22 cellular contexts compared by ENCODE assay signal in genomic region chr12:112985655-112986290, GRCh38. TPM values are rescaled to one million over a fixed set of nuclear protein-coding genes. Genes with fewer than 3 reads are reported as not detected.
DNase-seq lines count a peak whose midpoint lies in the region; ATAC-seq and FAIRE-seq lines count a peak whose summit lies in the region.
"Had no signal": no experiment of that assay in that cellular context is flagged by ENCODE, and none has a peak within 500 bp of the region (broad histone marks: within the 10 kb centered on the region; RNA-seq: fewer than 3 reads in every experiment).

No MANE protein-coding gene starts in this region.

- peaks cover 2% of the 10 kb centered on the region for H3K4me1 ChIP-seq in mesendoderm (ENCODE audit: control insufficient read depth, low read depth, low read length)
- H3K4me1 ChIP-seq: esophagus muscularis mucosa, gastroesophageal sphincter, parathyroid adenoma, testis had no signal

- no peak overlapping the region for H3K27ac ChIP-seq in mesendoderm (ENCODE audit: low read depth, low read length)
- H3K27ac ChIP-seq: BLaER1 treated with 17β-estradiol and CSF1 and Interleukin-3, amounts not matched to agents 10 nM and 100 nM; dorsolateral prefrontal cortex; esophagus muscularis mucosa; gastroesophageal sphincter; parathyroid adenoma; testis had no signal

- H3K23ac ChIP-seq in mesendoderm (ENCODE audit: low read length), result no peak overlapping the region

- FAIRE-seq in GM19239 (lab: Jason Lieb, UNC), result peak; percentile 60
- FAIRE-seq: H1, TTC549 had no signal

- H3K4me1 Mint-ChIP-seq in activated T-helper 2 cell treated with anti-CD3 and anti-CD28 coated beads, Interferon-gamma antibody, Interleukin-2, Interleukin-4, amounts not matched to agents 10 μg/mL and 5 μg/mL and 100 μg/mL, durations not matched to agents 14 hours and 24 hours and 36 hours (ENCODE audit: low read depth), result peaks cover 55% of the 10 kb centered on the region
- H3K4me1 Mint-ChIP-seq: nephron had no signal

- H4K5ac ChIP-seq in mesendoderm (ENCODE audit: low read length), result no peak overlapping the region

- H4K8ac ChIP-seq in mesendoderm (ENCODE audit: low read depth, low read length), result no peak overlapping the region

- no peak overlapping the region for H2BK5ac ChIP-seq in mesendoderm (ENCODE audit: low read length)

- no peak overlapping the region for H3K9ac ChIP-seq in mesendoderm (ENCODE audit: low read length)
- H3K9ac ChIP-seq: BLaER1 treated with 17β-estradiol and CSF1 and Interleukin-3, amounts not matched to agents 10 nM and 100 nM; parathyroid adenoma had no signal

- no peak for ATAC-seq in GM18873 (IDR thresholded peaks at IDR 0.05; ENCODE audit: low FRiP score, unreplicated experiment)
- ATAC-seq: gastroesophageal sphincter, Right ventricle myocardium inferior, sciatic nerve had no signal

- H3K56ac ChIP-seq in mesendoderm (ENCODE audit: low read length), result peak overlapping the region; percentile 5

- no peak overlapping the region for H2BK120ac ChIP-seq in mesendoderm (ENCODE audit: low read depth, low read length)

- H3K4me3 Mint-ChIP-seq in activated T-helper 2 cell treated with anti-CD3 and anti-CD28 coated beads, Interferon-gamma antibody, Interleukin-2, Interleukin-4, amounts not matched to agents 10 μg/mL and 5 μg/mL and 100 μg/mL, durations not matched to agents 14 hours and 24 hours and 36 hours (ENCODE audit: low read depth), result no peak overlapping the region
- H3K4me3 Mint-ChIP-seq: nephron had no signal

- H3K79me2 ChIP-seq in mesendoderm (ENCODE audit: control insufficient read depth, insufficient read depth, low read length), result no peaks in the 10 kb centered on the region
- H3K79me2 ChIP-seq: parathyroid adenoma had no signal

- H3K27me3 ChIP-seq in mesendoderm (ENCODE audit: insufficient read depth, low read length, poor library complexity), result no peaks in the 10 kb centered on the region
- H3K27me3 ChIP-seq: BLaER1 treated with 17β-estradiol and CSF1 and Interleukin-3, amounts not matched to agents 10 nM and 100 nM; esophagus muscularis mucosa; gastroesophageal sphincter; testis had no signal

- no CpG with 5 or more reads among the region's 1 CpG for WGBS in mesendoderm (ENCODE audit: extremely low coverage, insufficient coverage, low lambda C conversion rate)

- no peaks in the 10 kb centered on the region for H3K79me1 ChIP-seq in mesendoderm (ENCODE audit: low read length)

- no peak overlapping the region for H3K4ac ChIP-seq in mesendoderm (ENCODE audit: low read depth, low read length)

- no peaks in the 10 kb centered on the region for H3K27me3 Mint-ChIP-seq in activated T-helper 2 cell treated with anti-CD3 and anti-CD28 coated beads, Interferon-gamma antibody, Interleukin-2, Interleukin-4, amounts not matched to agents 10 μg/mL and 5 μg/mL and 100 μg/mL, durations not matched to agents 14 hours and 24 hours and 36 hours (ENCODE audit: low read depth)

- H3K36me3 ChIP-seq in mesendoderm (ENCODE audit: control insufficient read depth, insufficient read depth, low read length), result no peaks in the 10 kb centered on the region

- H3K4me3 ChIP-seq in mesendoderm (ENCODE audit: low read length), result no peak overlapping the region
- H3K4me3 ChIP-seq: BLaER1 treated with 17β-estradiol and CSF1 and Interleukin-3, amounts not matched to agents 10 nM and 100 nM; dorsolateral prefrontal cortex; esophagus muscularis mucosa; gastroesophageal sphincter; testis had no signal

- peaks cover 44% of the 10 kb centered on the region for H3K9me3 Mint-ChIP-seq in activated T-helper 2 cell treated with anti-CD3 and anti-CD28 coated beads, Interferon-gamma antibody, Interleukin-2, Interleukin-4, amounts not matched to agents 10 μg/mL and 5 μg/mL and 100 μg/mL, durations not matched to agents 14 hours and 24 hours and 36 hours

- H3K4me2 ChIP-seq in mesendoderm (ENCODE audit: low read length), result no peak overlapping the region
- H3K4me2 ChIP-seq: BLaER1 treated with 17β-estradiol and CSF1 and Interleukin-3, amounts not matched to agents 10 nM and 100 nM had no signal

- peak; percentile 8 for DNase-seq in activated CD8-positive, alpha-beta memory T cell treated with anti-CD3 and anti-CD28 coated beads, Interleukin-2, amount 50 U/mL, for 48 hours
- DNase-seq in activated CD8-positive, alpha-beta memory T cell treated with anti-CD3 and anti-CD28 coated beads for 24 hours, result no peak
- DNase-seq in GM19239 (ENCODE audit: insufficient read length, low spot score) (no peak), mesendoderm (no peak), middle frontal gyrus (ENCODE audit: extremely low spot score, low spot score) (no peak), SIG-M5 treated with dmso at 0.1 percent for 504 hours (lab: John Stamatoyannopoulos, UW; ENCODE audit: unreplicated experiment) (no peak)
- no peak for DNase-seq in activated T-helper 2 cell treated with anti-CD3 and anti-CD28 coated beads, Interferon-gamma antibody, Interleukin-2, Interleukin-4, amounts not matched to agents 10 μg/mL and 5 μg/mL and 100 μg/mL, durations not matched to agents 14 hours and 24 hours and 36 hours (ENCODE audit: low spot score)
- DNase-seq: dorsolateral prefrontal cortex, GF-D8, NCI-H1694 treated with DMSO at 0.1 percent for 48 hours, testis had no signal

- no peak overlapping the region for H3K18ac ChIP-seq in mesendoderm (ENCODE audit: low read length)

- intact Hi-C loops in activated T-helper 2 cell treated with anti-CD3 and anti-CD28 coated beads, Interferon-gamma antibody, Interleukin-2, Interleukin-4, amounts not matched to agents 10 μg/mL and 5 μg/mL and 100 μg/mL, durations not matched to agents 14 hours and 24 hours and 36 hours (cut with micrococcal nuclease), result no loop called here

- H3K36me3 Mint-ChIP-seq in activated T-helper 2 cell treated with anti-CD3 and anti-CD28 coated beads, Interferon-gamma antibody, Interleukin-2, Interleukin-4, amounts not matched to agents 10 μg/mL and 5 μg/mL and 100 μg/mL, durations not matched to agents 14 hours and 24 hours and 36 hours (ENCODE audit: low read depth), result peaks cover 100% of the 10 kb centered on the region

- peak overlapping the region; percentile 0 for H3K27ac Mint-ChIP-seq in activated T-helper 2 cell treated with anti-CD3 and anti-CD28 coated beads, Interferon-gamma antibody, Interleukin-2, Interleukin-4, amounts not matched to agents 10 μg/mL and 5 μg/mL and 100 μg/mL, durations not matched to agents 14 hours and 24 hours and 36 hours
- H3K27ac Mint-ChIP-seq: nephron had no signal

- no peak overlapping the region for H2AK5ac ChIP-seq in mesendoderm (ENCODE audit: low read length)

- no peak overlapping the region for H2BK15ac ChIP-seq in mesendoderm (replicated peaks; ENCODE audit: low read depth)

RNA-seq across cellular contexts. Expression of gene OAS2, which starts 7.5 kb away (rescaled TPM):
- 86.4 and 88.3 TPM in 2 replicates for total RNA-seq in activated T-helper 2 cell treated with anti-CD3 and anti-CD28 coated beads, Interferon-gamma antibody, Interleukin-2, Interleukin-4, amounts not matched to agents 10 μg/mL and 5 μg/mL and 100 μg/mL, durations not matched to agents 14 hours and 24 hours and 36 hours
- 0.03 TPM for polyA plus RNA-seq in mesendoderm (2013, experiment 1 of 2)
- polyA plus RNA-seq in mesendoderm (2013, experiment 2 of 2), result 0.06 TPM
- total RNA-seq: A673, H1 had no signal

RNA-seq across cellular contexts. Expression of gene OAS3, which starts 47.5 kb away (rescaled TPM):
- 27.2 and 29.6 TPM in 2 replicates for total RNA-seq in activated T-helper 2 cell treated with anti-CD3 and anti-CD28 coated beads, Interferon-gamma antibody, Interleukin-2, Interleukin-4, amounts not matched to agents 10 μg/mL and 5 μg/mL and 100 μg/mL, durations not matched to agents 14 hours and 24 hours and 36 hours
- 0.39 TPM for polyA plus RNA-seq in mesendoderm (2013, experiment 1 of 2)
- polyA plus RNA-seq in mesendoderm (2013, experiment 2 of 2), result 0.46 TPM
